In the genomic region with DNA sequence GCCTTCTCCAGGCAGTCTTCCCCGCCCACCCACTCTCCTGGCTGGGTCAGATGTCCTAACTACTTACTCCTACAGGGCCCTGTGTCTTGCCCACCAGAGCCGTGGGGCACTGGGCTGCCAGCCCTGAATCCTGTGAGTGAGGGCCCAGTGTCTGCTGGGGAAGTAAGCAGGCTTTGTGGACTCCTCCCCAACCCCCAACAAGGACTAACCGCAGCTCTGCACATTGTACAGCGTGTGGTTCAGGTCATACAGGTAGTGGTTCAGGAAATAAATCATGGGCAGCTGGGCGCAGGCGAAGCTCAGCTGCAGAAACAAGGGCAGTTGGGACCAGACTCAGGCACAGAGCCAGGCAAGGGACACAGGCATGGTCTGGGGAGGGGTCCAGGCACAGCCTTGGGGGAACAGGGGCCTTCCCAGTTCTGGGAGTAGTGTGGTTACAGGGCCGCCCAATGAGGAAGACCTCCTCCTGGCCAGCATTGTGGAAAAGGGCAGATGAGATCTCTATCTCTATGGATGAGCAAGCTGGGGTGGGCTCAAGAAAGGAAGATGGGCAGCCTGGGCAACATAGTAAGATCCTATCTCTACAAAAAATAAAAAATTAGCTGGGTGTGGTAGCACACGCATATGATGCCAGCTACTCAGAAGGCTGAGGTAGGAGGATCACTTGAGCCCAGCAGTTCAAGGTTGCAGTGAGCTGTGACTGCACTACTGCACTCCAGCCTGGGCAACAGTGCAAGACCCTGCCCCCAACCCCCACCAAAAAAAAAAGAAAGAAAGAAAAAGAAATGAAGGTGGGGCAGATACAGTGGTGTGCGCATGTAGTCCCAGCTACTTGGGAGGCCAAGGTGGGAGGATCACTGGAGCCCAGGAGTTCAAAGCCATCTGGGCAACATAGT, we compare ENCODE assay signal across 11 cellular contexts. TPM values are rescaled to one million over a fixed set of nuclear protein-coding genes. Genes with fewer than 3 reads are reported as not detected.
A peak's percentile ranks its signal among the peaks of the same experiment; 100 is the strongest.
DNase-seq lines count a peak whose midpoint lies in the region; ATAC-seq, FAIRE-seq and TF ChIP-seq lines count a peak whose summit lies in the region.
"Had no signal": no experiment of that assay in that cellular context is flagged by ENCODE, and none has a peak within 500 bp of the region (broad histone marks: within the 10 kb centered on the region; RNA-seq: fewer than 3 reads in every experiment).

No MANE protein-coding gene starts in this region.

- no peak overlapping the region for H3K4me3 ChIP-seq in kidney (ENCODE audit: low read length in 2 of 2)

- no peak overlapping the region for H3K27ac ChIP-seq in kidney (ENCODE audit: low read depth in 2 of 2, low read length in 2 of 2)

- H3K4me1 ChIP-seq in kidney (ENCODE audit: control insufficient read depth in 1 of 2, insufficient read depth in 1 of 2, low read depth in 1 of 2, low read length in 2 of 2), result no peaks in the 10 kb centered on the region

- peaks cover 8% of the 10 kb centered on the region for H3K36me3 Mint-ChIP-seq in stimulated activated naive CD8-positive, alpha-beta T cell treated with anti-CD3 and anti-CD28 coated beads, Interleukin-15, Interleukin-2, amounts not matched to agents 100 ng/mL and 50 ng/mL, for 24 hours (ENCODE audit: low read depth)
- H3K36me3 Mint-ChIP-seq in T-helper 1 cell treated with Interleukin-12 subunit alpha and Interleukin-12 subunit beta and Interleukin-4 antibody, amounts not matched to agents 30 μg/mL and 1 μg/mL, for 36 hours (ENCODE audit: low read depth), result peaks cover 10% of the 10 kb centered on the region
- no peaks in the 10 kb centered on the region for H3K36me3 Mint-ChIP-seq in glutamatergic neuron (ENCODE audit: unreplicated experiment)

- H3K27ac Mint-ChIP-seq in stimulated activated naive CD8-positive, alpha-beta T cell treated with anti-CD3 and anti-CD28 coated beads, Interleukin-15, Interleukin-2, amounts not matched to agents 100 ng/mL and 50 ng/mL, for 24 hours, result peak overlapping the region; percentile 47
- peak overlapping the region; percentile 13 for H3K27ac Mint-ChIP-seq in T-helper 1 cell treated with Interleukin-12 subunit alpha and Interleukin-12 subunit beta and Interleukin-4 antibody, amounts not matched to agents 30 μg/mL and 1 μg/mL, for 36 hours
- no peak overlapping the region for H3K27ac Mint-ChIP-seq in glutamatergic neuron (ENCODE audit: unreplicated experiment)

- TF ChIP-seq CTCF in glutamatergic neuron (IDR thresholded peaks at IDR 0.05; ENCODE audit: partially characterized antibody, unreplicated experiment), result no peak
- no peak for TF ChIP-seq CTCF in kidney (IDR thresholded peaks at IDR 0.05; ENCODE audit: borderline replicate concordance, extremely low read depth, insufficient read depth)

- H3K9ac ChIP-seq in kidney (ENCODE audit: low read length in 2 of 2), result no peak overlapping the region

- intact Hi-C loops in kidney (cut with DNase I), result no loop called here

- no peaks in the 10 kb centered on the region for H3K9me3 ChIP-seq in kidney (ENCODE audit: control insufficient read depth in 1 of 2, low read length in 2 of 2)

- H3K36me3 ChIP-seq in kidney (ENCODE audit: control insufficient read depth in 1 of 2, insufficient read depth in 2 of 2, low read length in 2 of 2), result no peaks in the 10 kb centered on the region

- H3K27me3 Mint-ChIP-seq in stimulated activated naive CD8-positive, alpha-beta T cell treated with anti-CD3 and anti-CD28 coated beads, Interleukin-15, Interleukin-2, amounts not matched to agents 100 ng/mL and 50 ng/mL, for 24 hours, result no peaks in the 10 kb centered on the region
- H3K27me3 Mint-ChIP-seq in T-helper 1 cell treated with Interleukin-12 subunit alpha and Interleukin-12 subunit beta and Interleukin-4 antibody, amounts not matched to agents 30 μg/mL and 1 μg/mL, for 36 hours (ENCODE audit: low read depth), result no peaks in the 10 kb centered on the region
- H3K27me3 Mint-ChIP-seq in glutamatergic neuron (ENCODE audit: unreplicated experiment), result peaks cover 16% of the 10 kb centered on the region

- no peak for ATAC-seq in stimulated activated naive CD8-positive, alpha-beta T cell treated with anti-CD3 and anti-CD28 coated beads, Interleukin-15, Interleukin-2, amounts not matched to agents 100 U/mL and 50 U/mL, for 24 hours
- no peak for ATAC-seq in HG03159 (IDR thresholded peaks at IDR 0.05; ENCODE audit: unreplicated experiment)

- H3K4me3 Mint-ChIP-seq in stimulated activated naive CD8-positive, alpha-beta T cell treated with anti-CD3 and anti-CD28 coated beads, Interleukin-15, Interleukin-2, amounts not matched to agents 100 ng/mL and 50 ng/mL, for 24 hours, result no peak overlapping the region
- peak overlapping the region; percentile 6 for H3K4me3 Mint-ChIP-seq in T-helper 1 cell treated with Interleukin-12 subunit alpha and Interleukin-12 subunit beta and Interleukin-4 antibody, amounts not matched to agents 30 μg/mL and 1 μg/mL, for 36 hours
- no peak overlapping the region for H3K4me3 Mint-ChIP-seq in glutamatergic neuron (ENCODE audit: unreplicated experiment)

- no peak for FAIRE-seq in kidney (lab: Jason Lieb, UNC)
- FAIRE-seq: RCC 7860 had no signal

- DNase-seq in stimulated activated naive CD8-positive, alpha-beta T cell treated with anti-CD3 and anti-CD28 coated beads, Interleukin-15, Interleukin-2, amounts not matched to agents 100 U/mL and 50 U/mL, for 24 hours, result no peak
- DNase-seq in glutamatergic neuron (peak; percentile 10), SKM-1 (lab: John Stamatoyannopoulos, UW; ENCODE audit: unreplicated experiment) (no peak), kidney (no peak), GM19238 (ENCODE audit: insufficient read length, low spot score) (no peak)
- DNase-seq: DMS79 treated with DMSO at 0.1 percent for 48 hours; stimulated activated CD4-positive, alpha-beta T cell treated with anti-CD3 and anti-CD28 coated beads, Interleukin-1b, Interleukin-23, amount 100 ng/mL, for 48 hours had no signal

- H3K4me1 Mint-ChIP-seq in stimulated activated naive CD8-positive, alpha-beta T cell treated with anti-CD3 and anti-CD28 coated beads, Interleukin-15, Interleukin-2, amounts not matched to agents 100 ng/mL and 50 ng/mL, for 24 hours (ENCODE audit: low read depth), result peaks cover 36% of the 10 kb centered on the region
- peaks cover 31% of the 10 kb centered on the region for H3K4me1 Mint-ChIP-seq in T-helper 1 cell treated with Interleukin-12 subunit alpha and Interleukin-12 subunit beta and Interleukin-4 antibody, amounts not matched to agents 30 μg/mL and 1 μg/mL, for 36 hours (ENCODE audit: low read depth)
- peaks cover 4% of the 10 kb centered on the region for H3K4me1 Mint-ChIP-seq in glutamatergic neuron (ENCODE audit: low read depth, unreplicated experiment)

- H3K9me3 Mint-ChIP-seq in stimulated activated naive CD8-positive, alpha-beta T cell treated with anti-CD3 and anti-CD28 coated beads, Interleukin-15, Interleukin-2, amounts not matched to agents 100 ng/mL and 50 ng/mL, for 24 hours, result no peaks in the 10 kb centered on the region
- no peaks in the 10 kb centered on the region for H3K9me3 Mint-ChIP-seq in T-helper 1 cell treated with Interleukin-12 subunit alpha and Interleukin-12 subunit beta and Interleukin-4 antibody, amounts not matched to agents 30 μg/mL and 1 μg/mL, for 36 hours
- peaks cover 4% of the 10 kb centered on the region for H3K9me3 Mint-ChIP-seq in glutamatergic neuron (ENCODE audit: unreplicated experiment)

RNA-seq across cellular contexts. Expression of a gene that starts 5.5 kb away (rescaled TPM):
- 0.86 TPM for total RNA-seq in glutamatergic neuron (ENCODE audit: unreplicated experiment)
- total RNA-seq in kidney, result 67.9 TPM
- polyA plus RNA-seq in kidney (ENCODE audit: insufficient read depth, low read depth, low replicate concordance), result 21.3 TPM

RNA-seq across cellular contexts. Expression of a gene that starts 11.7 kb away (rescaled TPM):
- 0.22 TPM for total RNA-seq in glutamatergic neuron (ENCODE audit: unreplicated experiment)
- total RNA-seq in kidney, result 42.7 TPM
- 20.9 TPM for polyA plus RNA-seq in kidney (ENCODE audit: insufficient read depth, low read depth, low replicate concordance)

RNA-seq across cellular contexts. Expression of a gene that starts 32.1 kb away (rescaled TPM):
- 136 TPM for total RNA-seq in glutamatergic neuron (ENCODE audit: unreplicated experiment)
- total RNA-seq in kidney, result 144 TPM
- polyA plus RNA-seq in kidney (ENCODE audit: insufficient read depth, low read depth, low replicate concordance), result 472 TPM

RNA-seq across cellular contexts. Expression of a gene that starts 40.4 kb away (rescaled TPM):
- total RNA-seq in glutamatergic neuron (ENCODE audit: unreplicated experiment) (47.2 TPM), kidney (97.1 TPM)
- 36.3 TPM for polyA plus RNA-seq in kidney (ENCODE audit: insufficient read depth, low read depth, low replicate concordance)

Comparison
In these comparisons a context has a peak if more than half of its experiments do, and no peak if none do; other contexts are left out.
1. RNA of a gene that starts 5.5 kb away (total RNA-seq): 67.9 TPM in kidney (single experiment); 0.86 TPM in glutamatergic neuron (single experiment); every median in the first group is over 10 times any median in the second.
2. RNA of a gene that starts 11.7 kb away (total RNA-seq): 42.7 TPM in kidney (single experiment); 0.22 TPM in glutamatergic neuron (single experiment); every median in the first group is over 10 times any median in the second.